In genomic region chr4:52889778-52890400, GRCh38 we compare ENCODE assay signal across 25 cellular contexts. TPM values are rescaled to one million over a fixed set of nuclear protein-coding genes. Genes with fewer than 3 reads are reported as not detected.
A peak's percentile ranks its signal among the peaks of the same experiment; 100 is the strongest.
DNase-seq lines count a peak whose midpoint lies in the region; ATAC-seq lines count a peak whose summit lies in the region.
"Had no signal": no experiment of that assay in that cellular context is flagged by ENCODE, and none has a peak within 500 bp of the region (broad histone marks: within the 10 kb centered on the region; RNA-seq: fewer than 3 reads in every experiment).

No MANE protein-coding gene starts in this region.

- DNase-seq in activated T-cell treated with anti-CD3 and anti-CD28 coated beads, Interleukin-2, amount 50 U/mL, for 4 hours: no peak
- DNase-seq in activated T-cell treated with anti-CD3 and anti-CD28 coated beads for 4 hours (no peak), epithelial cell of prostate (ENCODE audit: low read depth, low spot score) (no peak), renal cortical epithelial cell (ENCODE audit: low read depth) (peak; percentile 62), NK-92 (lab: John Stamatoyannopoulos, UW; ENCODE audit: unreplicated experiment) (no peak), COLO668 (lab: John Stamatoyannopoulos, UW; ENCODE audit: unreplicated experiment) (no peak)
- DNase-seq in activated CD4-positive, alpha-beta memory T cell treated with anti-CD3 and anti-CD28 coated beads for 36 hours: peak; percentile 51
- DNase-seq: body of pancreas; cerebellar nuclear complex; gastrocnemius medialis; hippocampal formation; Karpas-422; left lung; NCI-H1436; NCI-H2081 treated with DMSO at 0.1 percent for 48 hours; NCI-H226; nucleus accumbens; Peyer's patch; SIG-M5; stimulated activated naive CD4-positive, alpha-beta T cell treated with Interleukin-2 at 50 U/mL for 16 hours; T1000; tibial artery had no signal

- peaks cover 6% of the 10 kb centered on the region for H3K4me1 Mint-ChIP-seq in activated T-cell treated with anti-CD3 and anti-CD28 coated beads, Interleukin-2, amount 50 U/mL, for 4 hours (ENCODE audit: low read depth)
- H3K4me1 Mint-ChIP-seq in activated CD4-positive, alpha-beta memory T cell treated with anti-CD3 and anti-CD28 coated beads for 36 hours (ENCODE audit: low read depth): peaks cover 21% of the 10 kb centered on the region

- ATAC-seq in activated T-cell treated with anti-CD3 and anti-CD28 coated beads, Interleukin-2, amount 50 U/mL, for 4 hours: peak; percentile 64 to 69
- ATAC-seq: body of pancreas, gastrocnemius medialis, left lung had no signal

- peak overlapping the region; percentile 0 for H3K27ac ChIP-seq in epithelial cell of prostate
- H3K27ac ChIP-seq: BLaER1, body of pancreas, gastrocnemius medialis, left lung, Peyer's patch, prostate gland, tibial artery had no signal

- POLR2A ChIA-PET in activated CD4-positive, alpha-beta memory T cell treated with anti-CD3 and anti-CD28 coated beads for 36 hours (lab: Charles Lee): interaction anchor here (1.4 kb wide), 1 partner anchor 67 kb away, joined by 6 read pairs; no protein-coding TSS in a partner anchor

- intact Hi-C loops in activated CD4-positive, alpha-beta memory T cell treated with anti-CD3 and anti-CD28 coated beads for 36 hours (cut with micrococcal nuclease): loop anchor here (2.0 to 10.0 kb wide), 3 partner anchors 65 to 87 kb away; no protein-coding TSS in a partner anchor

- H3K9me3 Mint-ChIP-seq in activated T-cell treated with anti-CD3 and anti-CD28 coated beads, Interleukin-2, amount 50 U/mL, for 4 hours: no peaks in the 10 kb centered on the region
- peaks cover 2% of the 10 kb centered on the region for H3K9me3 Mint-ChIP-seq in activated CD4-positive, alpha-beta memory T cell treated with anti-CD3 and anti-CD28 coated beads for 36 hours

- H3K36me3 Mint-ChIP-seq in activated T-cell treated with anti-CD3 and anti-CD28 coated beads, Interleukin-2, amount 50 U/mL, for 4 hours (ENCODE audit: insufficient read depth): peaks cover 41% of the 10 kb centered on the region
- peaks cover 22% of the 10 kb centered on the region for H3K36me3 Mint-ChIP-seq in activated CD4-positive, alpha-beta memory T cell treated with anti-CD3 and anti-CD28 coated beads for 36 hours

- H3K27me3 Mint-ChIP-seq in activated T-cell treated with anti-CD3 and anti-CD28 coated beads, Interleukin-2, amount 50 U/mL, for 4 hours (ENCODE audit: low read depth): no peaks in the 10 kb centered on the region
- no peaks in the 10 kb centered on the region for H3K27me3 Mint-ChIP-seq in activated CD4-positive, alpha-beta memory T cell treated with anti-CD3 and anti-CD28 coated beads for 36 hours

- CTCF ChIA-PET in activated CD4-positive, alpha-beta memory T cell treated with anti-CD3 and anti-CD28 coated beads for 36 hours (lab: Charles Lee): no interaction called here

- H3K27ac Mint-ChIP-seq in activated CD4-positive, alpha-beta memory T cell treated with anti-CD3 and anti-CD28 coated beads for 36 hours: peak overlapping the region; percentile 78

- H3K4me3 Mint-ChIP-seq in activated T-cell treated with anti-CD3 and anti-CD28 coated beads, Interleukin-2, amount 50 U/mL, for 4 hours: no peak overlapping the region
- no peak overlapping the region for H3K4me3 Mint-ChIP-seq in activated CD4-positive, alpha-beta memory T cell treated with anti-CD3 and anti-CD28 coated beads for 36 hours

RNA-seq across cellular contexts. Expression of gene RASL11B, which starts 27.8 kb away (rescaled TPM):
- total RNA-seq in activated T-cell treated with anti-CD3 and anti-CD28 coated beads, Interleukin-2, amount 50 U/mL, for 4 hours: under 1 TPM; 0.16 to 0.71 (median 0.26) TPM
- under 1 TPM; 0.29 to 0.40 TPM for total RNA-seq in activated CD4-positive, alpha-beta memory T cell treated with anti-CD3 and anti-CD28 coated beads for 36 hours
- total RNA-seq in renal cortical epithelial cell: 4.7 and 21.2 TPM in 2 replicates
- total RNA-seq: G401 had no signal

Comparison
In these comparisons a context has a peak if more than half of its experiments do, and no peak if none do; other contexts are left out.
1. DNase-seq: peak in activated CD4-positive, alpha-beta memory T cell treated with anti-CD3 and anti-CD28 coated beads for 36 hours (single experiment) and renal cortical epithelial cell (single experiment); none in activated T-cell treated with anti-CD3 and anti-CD28 coated beads, Interleukin-2, amount 50 U/mL, for 4 hours (single experiment), activated T-cell treated with anti-CD3 and anti-CD28 coated beads for 4 hours (single experiment), epithelial cell of prostate (single experiment), NK-92 (single experiment) and COLO668 (single experiment).